Comparison of ENCODE assay signal across 1 cellular context in the genomic region with DNA sequence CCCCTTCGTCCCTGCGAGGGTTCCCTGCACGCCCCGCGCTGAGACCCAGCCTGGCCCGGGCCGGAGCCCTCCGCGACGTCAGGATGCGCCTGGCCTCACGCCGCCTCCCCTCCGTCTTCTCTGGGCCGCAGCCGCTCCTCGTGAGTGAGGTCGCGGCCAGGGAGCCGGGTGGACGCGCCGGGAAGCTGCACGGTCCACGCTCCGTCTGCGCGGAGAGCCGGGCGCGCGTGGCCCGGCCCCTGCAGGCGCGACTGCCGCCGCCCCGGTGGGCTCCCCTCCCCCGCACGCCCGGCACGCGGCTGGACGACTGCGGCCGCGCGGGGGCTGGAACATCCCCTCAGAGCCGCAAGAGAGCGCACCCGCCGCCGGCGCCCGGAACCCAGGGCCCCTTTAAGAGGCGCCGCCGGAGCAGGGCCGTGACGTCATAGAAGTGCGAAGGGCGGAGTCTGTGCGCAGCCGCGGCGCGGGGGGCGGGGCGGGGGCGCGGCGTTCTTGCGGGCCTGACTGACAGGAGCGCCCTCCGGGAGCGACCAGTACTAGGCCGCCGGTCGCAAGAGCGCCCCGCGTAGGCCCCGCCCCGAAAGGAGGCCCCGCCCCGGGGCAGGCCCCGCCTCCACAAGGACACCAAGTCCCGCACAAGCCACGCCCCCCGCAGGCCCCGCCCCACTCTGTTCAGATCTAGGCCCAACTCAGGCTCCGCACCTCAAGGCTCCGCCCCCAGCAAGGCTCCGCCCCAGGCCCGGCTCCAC.
TF ChIP-seq lines count a peak whose summit lies in the region.

No MANE protein-coding gene starts in this region.

TF ChIP-seq in HepG2, 621 proteins besides CTCF, POLR2A, EP300 and RAD21 (continued from another document and continues in another):
- TF ChIP-seq IKZF4 (CRISPR knock-in tag; IDR thresholded peaks at IDR 0.05; ENCODE audit: borderline replicate concordance, low read depth, not compliant biosample characterization) = no peak
- TF ChIP-seq, protein P1, sequence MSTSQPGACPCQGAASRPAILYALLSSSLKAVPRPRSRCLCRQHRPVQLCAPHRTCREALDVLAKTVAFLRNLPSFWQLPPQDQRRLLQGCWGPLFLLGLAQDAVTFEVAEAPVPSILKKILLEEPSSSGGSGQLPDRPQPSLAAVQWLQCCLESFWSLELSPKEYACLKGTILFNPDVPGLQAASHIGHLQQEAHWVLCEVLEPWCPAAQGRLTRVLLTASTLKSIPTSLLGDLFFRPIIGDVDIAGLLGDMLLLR (CRISPR knock-in tag; IDR thresholded peaks at IDR 0.05) = no peak
- TF ChIP-seq KDM1A (CRISPR knock-in tag; IDR thresholded peaks at IDR 0.05) = no peak
- TF ChIP-seq, protein P2, sequence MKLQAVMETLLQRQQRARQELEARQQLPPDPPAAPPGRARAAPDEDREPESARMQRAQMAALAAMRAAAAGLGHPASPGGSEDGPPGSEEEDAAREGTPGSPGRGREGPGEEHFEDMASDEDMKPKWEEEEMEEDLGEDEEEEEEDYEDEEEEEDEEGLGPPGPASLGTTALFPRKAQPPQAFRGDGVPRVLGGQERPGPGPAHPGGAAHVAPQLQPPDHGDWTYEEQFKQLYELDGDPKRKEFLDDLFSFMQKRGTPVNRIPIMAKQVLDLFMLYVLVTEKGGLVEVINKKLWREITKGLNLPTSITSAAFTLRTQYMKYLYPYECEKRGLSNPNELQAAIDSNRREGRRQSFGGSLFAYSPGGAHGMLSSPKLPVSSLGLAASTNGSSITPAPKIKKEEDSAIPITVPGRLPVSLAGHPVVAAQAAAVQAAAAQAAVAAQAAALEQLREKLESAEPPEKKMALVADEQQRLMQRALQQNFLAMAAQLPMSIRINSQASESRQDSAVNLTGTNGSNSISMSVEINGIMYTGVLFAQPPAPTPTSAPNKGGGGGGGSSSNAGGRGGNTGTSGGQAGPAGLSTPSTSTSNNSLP (IDR thresholded peaks at IDR 0.05; ENCODE audit: low read depth, low read length) = no peak
- no peak for TF ChIP-seq MEIS1 (CRISPR knock-in tag; IDR thresholded peaks at IDR 0.05; ENCODE audit: borderline replicate concordance)
- TF ChIP-seq MAFF (IDR thresholded peaks at IDR 0.05; ENCODE audit: low read depth, low read length) = no peak
- TF ChIP-seq ZNF282 (IDR thresholded peaks at IDR 0.05; ENCODE audit: partially characterized antibody) = no peak
- no peak for TF ChIP-seq ZNF264 (CRISPR knock-in tag; IDR thresholded peaks at IDR 0.05)
- TF ChIP-seq ZSCAN25 (CRISPR knock-in tag; IDR thresholded peaks at IDR 0.05) = no peak
- TF ChIP-seq ZNF768 (CRISPR knock-in tag; IDR thresholded peaks at IDR 0.05) = no peak
- TF ChIP-seq, protein P3, sequence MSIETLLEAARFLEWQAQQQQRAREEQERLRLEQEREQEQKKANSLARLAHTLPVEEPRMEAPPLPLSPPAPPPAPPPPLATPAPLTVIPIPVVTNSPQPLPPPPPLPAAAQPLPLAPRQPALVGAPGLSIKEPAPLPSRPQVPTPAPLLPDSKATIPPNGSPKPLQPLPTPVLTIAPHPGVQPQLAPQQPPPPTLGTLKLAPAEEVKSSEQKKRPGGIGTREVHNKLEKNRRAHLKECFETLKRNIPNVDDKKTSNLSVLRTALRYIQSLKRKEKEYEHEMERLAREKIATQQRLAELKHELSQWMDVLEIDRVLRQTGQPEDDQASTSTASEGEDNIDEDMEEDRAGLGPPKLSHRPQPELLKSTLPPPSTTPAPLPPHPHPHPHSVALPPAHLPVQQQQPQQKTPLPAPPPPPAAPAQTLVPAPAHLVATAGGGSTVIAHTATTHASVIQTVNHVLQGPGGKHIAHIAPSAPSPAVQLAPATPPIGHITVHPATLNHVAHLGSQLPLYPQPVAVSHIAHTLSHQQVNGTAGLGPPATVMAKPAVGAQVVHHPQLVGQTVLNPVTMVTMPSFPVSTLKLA (IDR thresholded peaks at IDR 0.05) = no peak
- TF ChIP-seq U2AF2 (IDR thresholded peaks at IDR 0.05; ENCODE audit: low read depth, low read length) = no peak
- no peak for TF ChIP-seq ZNF543 (CRISPR knock-in tag; IDR thresholded peaks at IDR 0.05)
- TF ChIP-seq ZBTB3 (CRISPR knock-in tag; IDR thresholded peaks at IDR 0.05; ENCODE audit: borderline replicate concordance, low read depth) = no peak
- TF ChIP-seq, protein P4, sequence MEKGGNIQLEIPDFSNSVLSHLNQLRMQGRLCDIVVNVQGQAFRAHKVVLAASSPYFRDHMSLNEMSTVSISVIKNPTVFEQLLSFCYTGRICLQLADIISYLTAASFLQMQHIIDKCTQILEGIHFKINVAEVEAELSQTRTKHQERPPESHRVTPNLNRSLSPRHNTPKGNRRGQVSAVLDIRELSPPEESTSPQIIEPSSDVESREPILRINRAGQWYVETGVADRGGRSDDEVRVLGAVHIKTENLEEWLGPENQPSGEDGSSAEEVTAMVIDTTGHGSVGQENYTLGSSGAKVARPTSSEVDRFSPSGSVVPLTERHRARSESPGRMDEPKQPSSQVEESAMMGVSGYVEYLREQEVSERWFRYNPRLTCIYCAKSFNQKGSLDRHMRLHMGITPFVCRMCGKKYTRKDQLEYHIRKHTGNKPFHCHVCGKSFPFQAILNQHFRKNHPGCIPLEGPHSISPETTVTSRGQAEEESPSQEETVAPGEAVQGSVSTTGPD (CRISPR knock-in tag; IDR thresholded peaks at IDR 0.05) = no peak
- TF ChIP-seq, protein P5, sequence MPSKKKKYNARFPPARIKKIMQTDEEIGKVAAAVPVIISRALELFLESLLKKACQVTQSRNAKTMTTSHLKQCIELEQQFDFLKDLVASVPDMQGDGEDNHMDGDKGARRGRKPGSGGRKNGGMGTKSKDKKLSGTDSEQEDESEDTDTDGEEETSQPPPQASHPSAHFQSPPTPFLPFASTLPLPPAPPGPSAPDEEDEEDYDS (CRISPR knock-in tag; IDR thresholded peaks at IDR 0.05) = peak; percentile 90
- TF ChIP-seq CHCHD3 (CRISPR knock-in tag; IDR thresholded peaks at IDR 0.05) = no peak
- TF ChIP-seq, protein P6, sequence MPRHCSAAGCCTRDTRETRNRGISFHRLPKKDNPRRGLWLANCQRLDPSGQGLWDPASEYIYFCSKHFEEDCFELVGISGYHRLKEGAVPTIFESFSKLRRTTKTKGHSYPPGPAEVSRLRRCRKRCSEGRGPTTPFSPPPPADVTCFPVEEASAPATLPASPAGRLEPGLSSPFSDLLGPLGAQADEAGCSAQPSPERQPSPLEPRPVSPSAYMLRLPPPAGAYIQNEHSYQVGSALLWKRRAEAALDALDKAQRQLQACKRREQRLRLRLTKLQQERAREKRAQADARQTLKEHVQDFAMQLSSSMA (CRISPR knock-in tag; IDR thresholded peaks at IDR 0.05) = 0 out of 2 replicates have a peak, but pooled peaks have one; percentile 33
- TF ChIP-seq ZNF383 (CRISPR knock-in tag; IDR thresholded peaks at IDR 0.05; ENCODE audit: borderline replicate concordance) = no peak
- TF ChIP-seq ETV6 (CRISPR knock-in tag; conservative IDR thresholded peaks at IDR 0.05) = no peak
- no peak for TF ChIP-seq ZBTB42 (CRISPR knock-in tag; IDR thresholded peaks at IDR 0.05)
- no peak for TF ChIP-seq NONO (IDR thresholded peaks at IDR 0.05)
- 0 out of 2 replicates have a peak, but pooled peaks have one; percentile 20 for TF ChIP-seq NONO (CRISPR knock-in tag; conservative IDR thresholded peaks at IDR 0.05)
- TF ChIP-seq, protein P7, sequence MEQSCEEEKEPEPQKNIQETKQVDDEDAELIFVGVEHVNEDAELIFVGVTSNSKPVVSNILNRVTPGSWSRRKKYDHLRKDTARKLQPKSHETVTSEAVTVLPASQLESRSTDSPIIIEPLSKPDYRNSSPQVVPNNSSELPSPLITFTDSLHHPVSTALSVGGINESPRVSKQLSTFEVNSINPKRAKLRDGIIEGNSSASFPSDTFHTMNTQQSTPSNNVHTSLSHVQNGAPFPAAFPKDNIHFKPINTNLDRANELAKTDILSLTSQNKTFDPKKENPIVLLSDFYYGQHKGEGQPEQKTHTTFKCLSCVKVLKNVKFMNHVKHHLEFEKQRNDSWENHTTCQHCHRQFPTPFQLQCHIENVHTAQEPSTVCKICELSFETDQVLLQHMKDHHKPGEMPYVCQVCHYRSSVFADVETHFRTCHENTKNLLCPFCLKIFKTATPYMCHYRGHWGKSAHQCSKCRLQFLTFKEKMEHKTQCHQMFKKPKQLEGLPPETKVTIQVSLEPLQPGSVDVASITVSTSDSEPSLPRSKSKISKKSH (CRISPR knock-in tag; IDR thresholded peaks at IDR 0.05; ENCODE audit: borderline replicate concordance) = no peak
- peak; percentile 74 for TF ChIP-seq RBFOX2 (IDR thresholded peaks at IDR 0.05; ENCODE audit: low read depth, low read length)
- no peak for TF ChIP-seq ZFP90 (CRISPR knock-in tag; IDR thresholded peaks at IDR 0.05; ENCODE audit: borderline replicate concordance)
- no peak for TF ChIP-seq NCOA2 (CRISPR knock-in tag; IDR thresholded peaks at IDR 0.05)
- no peak for TF ChIP-seq KDM3A (CRISPR knock-in tag; IDR thresholded peaks at IDR 0.05; ENCODE audit: low read depth)
- TF ChIP-seq, protein P8, sequence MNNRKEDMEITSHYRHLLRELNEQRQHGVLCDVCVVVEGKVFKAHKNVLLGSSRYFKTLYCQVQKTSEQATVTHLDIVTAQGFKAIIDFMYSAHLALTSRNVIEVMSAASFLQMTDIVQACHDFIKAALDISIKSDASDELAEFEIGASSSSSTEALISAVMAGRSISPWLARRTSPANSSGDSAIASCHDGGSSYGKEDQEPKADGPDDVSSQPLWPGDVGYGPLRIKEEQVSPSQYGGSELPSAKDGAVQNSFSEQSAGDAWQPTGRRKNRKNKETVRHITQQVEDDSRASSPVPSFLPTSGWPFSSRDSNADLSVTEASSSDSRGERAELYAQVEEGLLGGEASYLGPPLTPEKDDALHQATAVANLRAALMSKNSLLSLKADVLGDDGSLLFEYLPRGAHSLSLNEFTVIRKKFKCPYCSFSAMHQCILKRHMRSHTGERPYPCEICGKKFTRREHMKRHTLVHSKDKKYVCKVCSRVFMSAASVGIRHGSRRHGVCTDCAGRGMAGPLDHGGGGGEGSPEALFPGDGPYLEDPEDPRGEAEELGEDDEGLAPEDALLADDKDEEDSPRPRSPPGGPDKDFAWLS (CRISPR knock-in tag; IDR thresholded peaks at IDR 0.05; ENCODE audit: borderline replicate concordance) = no peak
- TF ChIP-seq, protein P9, sequence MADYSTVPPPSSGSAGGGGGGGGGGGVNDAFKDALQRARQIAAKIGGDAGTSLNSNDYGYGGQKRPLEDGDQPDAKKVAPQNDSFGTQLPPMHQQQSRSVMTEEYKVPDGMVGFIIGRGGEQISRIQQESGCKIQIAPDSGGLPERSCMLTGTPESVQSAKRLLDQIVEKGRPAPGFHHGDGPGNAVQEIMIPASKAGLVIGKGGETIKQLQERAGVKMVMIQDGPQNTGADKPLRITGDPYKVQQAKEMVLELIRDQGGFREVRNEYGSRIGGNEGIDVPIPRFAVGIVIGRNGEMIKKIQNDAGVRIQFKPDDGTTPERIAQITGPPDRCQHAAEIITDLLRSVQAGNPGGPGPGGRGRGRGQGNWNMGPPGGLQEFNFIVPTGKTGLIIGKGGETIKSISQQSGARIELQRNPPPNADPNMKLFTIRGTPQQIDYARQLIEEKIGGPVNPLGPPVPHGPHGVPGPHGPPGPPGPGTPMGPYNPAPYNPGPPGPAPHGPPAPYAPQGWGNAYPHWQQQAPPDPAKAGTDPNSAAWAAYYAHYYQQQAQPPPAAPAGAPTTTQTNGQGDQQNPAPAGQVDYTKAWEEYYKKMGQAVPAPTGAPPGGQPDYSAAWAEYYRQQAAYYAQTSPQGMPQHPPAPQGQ (CRISPR knock-in tag; IDR thresholded peaks at IDR 0.05; ENCODE audit: borderline replicate concordance) = no peak
- TF ChIP-seq SKI (IDR thresholded peaks at IDR 0.05; ENCODE audit: partially characterized antibody) = peak; percentile 84
- TF ChIP-seq ZNF839 (CRISPR knock-in tag; IDR thresholded peaks at IDR 0.05; ENCODE audit: borderline replicate concordance) = no peak
- TF ChIP-seq GATAD1 (CRISPR knock-in tag; IDR thresholded peaks at IDR 0.05) = no peak
- TF ChIP-seq STAG1 (CRISPR knock-in tag; IDR thresholded peaks at IDR 0.05) = peak; percentile 38
- TF ChIP-seq ZNF136 (CRISPR knock-in tag; IDR thresholded peaks at IDR 0.05; ENCODE audit: low read depth) = no peak
- TF ChIP-seq, protein P10, sequence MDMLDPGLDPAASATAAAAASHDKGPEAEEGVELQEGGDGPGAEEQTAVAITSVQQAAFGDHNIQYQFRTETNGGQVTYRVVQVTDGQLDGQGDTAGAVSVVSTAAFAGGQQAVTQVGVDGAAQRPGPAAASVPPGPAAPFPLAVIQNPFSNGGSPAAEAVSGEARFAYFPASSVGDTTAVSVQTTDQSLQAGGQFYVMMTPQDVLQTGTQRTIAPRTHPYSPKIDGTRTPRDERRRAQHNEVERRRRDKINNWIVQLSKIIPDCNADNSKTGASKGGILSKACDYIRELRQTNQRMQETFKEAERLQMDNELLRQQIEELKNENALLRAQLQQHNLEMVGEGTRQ (IDR thresholded peaks at IDR 0.05; ENCODE audit: low read depth, low read length) = no peak
- TF ChIP-seq, protein P10 (CRISPR knock-in tag; IDR thresholded peaks at IDR 0.05; ENCODE audit: borderline replicate concordance) = no peak; the same call in 1 of the 2 replicates
- TF ChIP-seq MIXL1 (CRISPR knock-in tag; IDR thresholded peaks at IDR 0.05) = no peak
- TF ChIP-seq SALL2 (CRISPR knock-in tag; IDR thresholded peaks at IDR 0.05) = peak; percentile 66
- TF ChIP-seq, protein P11, sequence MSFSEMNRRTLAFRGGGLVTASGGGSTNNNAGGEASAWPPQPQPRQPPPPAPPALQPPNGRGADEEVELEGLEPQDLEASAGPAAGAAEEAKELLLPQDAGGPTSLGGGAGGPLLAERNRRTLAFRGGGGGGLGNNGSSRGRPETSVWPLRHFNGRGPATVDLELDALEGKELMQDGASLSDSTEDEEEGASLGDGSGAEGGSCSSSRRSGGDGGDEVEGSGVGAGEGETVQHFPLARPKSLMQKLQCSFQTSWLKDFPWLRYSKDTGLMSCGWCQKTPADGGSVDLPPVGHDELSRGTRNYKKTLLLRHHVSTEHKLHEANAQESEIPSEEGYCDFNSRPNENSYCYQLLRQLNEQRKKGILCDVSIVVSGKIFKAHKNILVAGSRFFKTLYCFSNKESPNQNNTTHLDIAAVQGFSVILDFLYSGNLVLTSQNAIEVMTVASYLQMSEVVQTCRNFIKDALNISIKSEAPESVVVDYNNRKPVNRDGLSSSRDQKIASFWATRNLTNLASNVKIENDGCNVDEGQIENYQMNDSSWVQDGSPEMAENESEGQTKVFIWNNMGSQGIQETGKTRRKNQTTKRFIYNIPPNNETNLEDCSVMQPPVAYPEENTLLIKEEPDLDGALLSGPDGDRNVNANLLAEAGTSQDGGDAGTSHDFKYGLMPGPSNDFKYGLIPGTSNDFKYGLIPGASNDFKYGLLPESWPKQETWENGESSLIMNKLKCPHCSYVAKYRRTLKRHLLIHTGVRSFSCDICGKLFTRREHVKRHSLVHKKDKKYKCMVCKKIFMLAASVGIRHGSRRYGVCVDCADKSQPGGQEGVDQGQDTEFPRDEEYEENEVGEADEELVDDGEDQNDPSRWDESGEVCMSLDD (CRISPR knock-in tag; IDR thresholded peaks at IDR 0.05; ENCODE audit: borderline replicate concordance) = 0 out of 2 replicates have a peak, but pooled peaks have one; percentile 32
- no peak for TF ChIP-seq ZSCAN21 (CRISPR knock-in tag; IDR thresholded peaks at IDR 0.05; ENCODE audit: borderline replicate concordance)
- no peak for TF ChIP-seq HOXA9 (CRISPR knock-in tag; IDR thresholded peaks at IDR 0.05; ENCODE audit: borderline replicate concordance)
- TF ChIP-seq ZNF501 (CRISPR knock-in tag; IDR thresholded peaks at IDR 0.05) = no peak
- peak; percentile 48; the same call in 1 of the 2 replicates for TF ChIP-seq DR1 (CRISPR knock-in tag; IDR thresholded peaks at IDR 0.05)
- TF ChIP-seq KMT2B (CRISPR knock-in tag; IDR thresholded peaks at IDR 0.05) = no peak
- TF ChIP-seq MBNL3 (CRISPR knock-in tag; conservative IDR thresholded peaks at IDR 0.05) = no peak
